1 cellular context compared by ENCODE assay signal in the genomic region with DNA sequence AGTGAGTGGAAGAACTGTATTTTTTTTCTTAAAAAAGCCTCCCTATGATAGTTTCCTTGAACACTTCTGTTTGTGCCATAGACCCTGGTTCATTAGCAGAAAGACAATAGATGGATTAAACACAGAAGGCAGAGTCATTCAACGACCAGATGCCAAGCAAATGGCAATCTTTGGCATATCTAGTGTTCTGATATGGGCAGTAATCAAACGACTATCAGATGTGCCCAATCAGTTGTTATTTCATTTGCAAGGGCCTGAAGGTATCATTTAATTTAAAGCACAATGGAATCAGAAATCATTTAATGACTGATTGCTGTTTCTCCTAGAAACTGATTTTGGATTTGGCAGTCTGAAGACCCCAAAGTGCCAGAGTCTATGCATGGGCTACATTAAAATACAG.
TF ChIP-seq lines count a peak whose summit lies in the region.

No MANE protein-coding gene starts in this region.

TF ChIP-seq in IMR-90, 13 proteins besides CTCF, POLR2A, EP300 and RAD21 (continued from another document):
- TF ChIP-seq, protein P1, sequence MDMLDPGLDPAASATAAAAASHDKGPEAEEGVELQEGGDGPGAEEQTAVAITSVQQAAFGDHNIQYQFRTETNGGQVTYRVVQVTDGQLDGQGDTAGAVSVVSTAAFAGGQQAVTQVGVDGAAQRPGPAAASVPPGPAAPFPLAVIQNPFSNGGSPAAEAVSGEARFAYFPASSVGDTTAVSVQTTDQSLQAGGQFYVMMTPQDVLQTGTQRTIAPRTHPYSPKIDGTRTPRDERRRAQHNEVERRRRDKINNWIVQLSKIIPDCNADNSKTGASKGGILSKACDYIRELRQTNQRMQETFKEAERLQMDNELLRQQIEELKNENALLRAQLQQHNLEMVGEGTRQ (IDR thresholded peaks at IDR 0.05; ENCODE audit: low read depth, low read length): no peak
- TF ChIP-seq RCOR1 (IDR thresholded peaks at IDR 0.05; ENCODE audit: insufficient replicate concordance, low read length) (no peak), MXI1 (IDR thresholded peaks at IDR 0.05; ENCODE audit: borderline replicate concordance, low read depth, low read length) (no peak), FOS (IDR thresholded peaks at IDR 0.05; ENCODE audit: low read depth, low read length) (no peak), CHD1 (IDR thresholded peaks at IDR 0.05; ENCODE audit: low read depth, low read length) (no peak)
